In genomic region chr3:161171639-161172552, GRCh38 we compare ENCODE assay signal across 13 cellular contexts. TPM values are rescaled to one million over a fixed set of nuclear protein-coding genes. Genes with fewer than 3 reads are reported as not detected.
DNase-seq lines count a peak whose midpoint lies in the region; ATAC-seq and TF ChIP-seq lines count a peak whose summit lies in the region.
"Had no signal": no experiment of that assay in that cellular context is flagged by ENCODE, and none has a peak within 500 bp of the region (broad histone marks: within the 10 kb centered on the region; RNA-seq: fewer than 3 reads in every experiment).

No MANE protein-coding gene starts in this region.

- H2AFZ ChIP-seq in fibroblast of lung (ENCODE audit: low read length), result no peak overlapping the region

- H3K27me3 ChIP-seq in fibroblast of lung (ENCODE audit: control insufficient read depth, insufficient read depth, low read length) (no peaks in the 10 kb centered on the region), tibial artery (no peaks in the 10 kb centered on the region)
- H3K27me3 ChIP-seq: neutrophil, uterus had no signal

- H3K4me2 ChIP-seq in fibroblast of lung (ENCODE audit: extremely low read depth, insufficient read depth, low read length), result no peak overlapping the region

- peak; percentile 18 to 25 for TF ChIP-seq CTCF in fibroblast of lung (conservative IDR thresholded peaks at IDR 0.05 in 1 of 2, IDR thresholded peaks at IDR 0.05 in 1 of 2; ENCODE audit: low read depth in 1 of 2, low read length in 2 of 2)
- peak in 1 of 2 experiments; percentile 10 for TF ChIP-seq CTCF in tibial artery (IDR thresholded peaks at IDR 0.05)

- H3K4me3 ChIP-seq in fibroblast of lung (replicated peaks in 1 of 4; ENCODE audit: control extremely low read depth in 1 of 4, insufficient read depth in 1 of 4, low read depth in 3 of 4, low read length in 4 of 4) (no peak overlapping the region), tibial artery (no peak overlapping the region)
- H3K4me3 ChIP-seq: HAP-1, uterus had no signal

- H3K4me1 ChIP-seq in fibroblast of lung (ENCODE audit: control insufficient read depth, extremely low read depth, insufficient read depth, low read length), result no peaks in the 10 kb centered on the region
- H3K4me1 ChIP-seq in tibial artery, result peaks cover 0 to 16% (median 6%) of the 10 kb centered on the region in 4 donors
- H3K4me1 ChIP-seq: HAP-1, uterus had no signal

- ATAC-seq in HG02588 (IDR thresholded peaks at IDR 0.05; ENCODE audit: unreplicated experiment), result no peak
- ATAC-seq: activated CD4-positive, CD25-positive, alpha-beta regulatory T cell treated with anti-CD3 and anti-CD28 coated beads, Interleukin-2, amount 50 U/mL, for 24 hours had no signal

- intact Hi-C loops in tibial artery (cut with DNase I; ENCODE audit: low total_unique reads), result no loop called here

- H3K36me3 ChIP-seq in fibroblast of lung (ENCODE audit: control insufficient read depth, insufficient read depth, low read length) (no peaks in the 10 kb centered on the region), tibial artery (no peaks in the 10 kb centered on the region)
- H3K36me3 ChIP-seq: HAP-1, neutrophil, uterus had no signal

- DNase-seq in NCI-H2107 treated with DMSO at 0.1 percent for 48 hours (lab: John Stamatoyannopoulos, UW; ENCODE audit: unreplicated experiment) (peak; percentile 42), NCI-H2107 (lab: John Stamatoyannopoulos, UW) (no peak), RKO (ENCODE audit: low spot score) (peak; percentile 40), fibroblast of lung (ENCODE audit: low read depth in 2 of 2) (peak; percentile 25 to 37), renal cortical epithelial cell (ENCODE audit: low read depth) (peak; percentile 63), NOMO-1 treated with dmso at 0.1 percent for 144 hours (lab: John Stamatoyannopoulos, UW; ENCODE audit: unreplicated experiment) (no peak), tibial artery (no peak)
- DNase-seq: activated naive CD8-positive, alpha-beta T cell treated with anti-CD3 and anti-CD28 coated beads, Interleukin-2, amount 10 ng/mL, durations not matched to agents 7 days and 5 days had no signal

- H3K9me3 ChIP-seq in fibroblast of lung (ENCODE audit: control insufficient read depth, insufficient read depth, low read depth, low read length), result no peaks in the 10 kb centered on the region
- no peaks in the 10 kb centered on the region for H3K9me3 ChIP-seq in tibial artery
- H3K9me3 ChIP-seq: HAP-1, neutrophil, uterus had no signal

- no peak overlapping the region for H3K9ac ChIP-seq in fibroblast of lung (ENCODE audit: insufficient read depth, low read length)

- no peaks in the 10 kb centered on the region for H4K20me1 ChIP-seq in fibroblast of lung (ENCODE audit: control insufficient read depth, extremely low read depth, insufficient read depth, low read length)

- H3K79me2 ChIP-seq in fibroblast of lung (ENCODE audit: control insufficient read depth, insufficient read depth, low read length), result no peaks in the 10 kb centered on the region

- H3K27ac ChIP-seq in fibroblast of lung (ENCODE audit: insufficient read depth, low read length), result no peak overlapping the region
- H3K27ac ChIP-seq in tibial artery, result no peak overlapping the region
- H3K27ac ChIP-seq: neutrophil, uterus had no signal

RNA-seq across cellular contexts. Expression of gene NMD3, which starts 49.2 kb away (rescaled TPM):
- total RNA-seq in fibroblast of lung, result 98.9 and 134 TPM in 2 replicates
- 52.6 and 62.8 TPM in 2 replicates for polyA plus RNA-seq in fibroblast of lung
- polyA plus RNA-seq in fibroblast of lung (2012), result 45.7 and 49.7 TPM in 2 replicates
- polyA minus RNA-seq in fibroblast of lung (ENCODE audit: low replicate concordance), result 23.1 and 24.9 TPM in 2 replicates
- total RNA-seq in renal cortical epithelial cell, result 107 and 140 TPM in 2 replicates

Comparison
In these comparisons a context has a peak if more than half of its experiments do, and no peak if none do; other contexts are left out.
1. DNase-seq: peak in NCI-H2107 treated with DMSO at 0.1 percent for 48 hours (single experiment), RKO (single experiment), fibroblast of lung (2 of 2) and renal cortical epithelial cell (single experiment); none in NCI-H2107 (single experiment), NOMO-1 treated with dmso at 0.1 percent for 144 hours (single experiment) and tibial artery (0 of 2).